In the genomic region with DNA sequence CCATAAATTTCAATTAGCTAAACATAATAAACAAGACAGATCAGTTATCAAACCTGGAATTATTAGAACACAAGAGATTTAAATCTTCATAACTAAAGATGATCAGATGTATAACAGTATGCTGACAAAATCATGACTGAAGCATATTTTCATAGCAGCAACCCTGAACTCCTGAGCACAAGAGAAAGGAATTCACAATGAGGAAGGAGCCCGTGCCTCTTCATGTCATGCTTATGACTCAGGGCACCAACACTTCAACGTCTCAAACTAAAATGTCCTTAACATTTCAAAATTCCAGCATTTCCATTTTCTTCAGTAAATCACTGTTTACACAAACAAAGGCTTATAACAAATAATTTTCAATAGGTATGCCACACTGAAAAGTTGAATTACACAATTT, we compare ENCODE assay signal across 8 cellular contexts. TPM values are rescaled to one million over a fixed set of nuclear protein-coding genes. Genes with fewer than 3 reads are reported as not detected.
DNase-seq lines count a peak whose midpoint lies in the region; ATAC-seq and TF ChIP-seq lines count a peak whose summit lies in the region.
"Had no signal": no experiment of that assay in that cellular context is flagged by ENCODE, and none has a peak within 500 bp of the region (broad histone marks: within the 10 kb centered on the region; RNA-seq: fewer than 3 reads in every experiment).

No MANE protein-coding gene starts in this region.

- H3K9ac ChIP-seq in smooth muscle cell (ENCODE audit: low read depth): no peak overlapping the region

- CTCF ChIA-PET in RWPE1 (lab: Yijun Ruan, JAX) (interaction anchor here (0.7 kb wide), 1 partner anchor 13 kb away, joined by 3 read pairs; no protein-coding TSS in a partner anchor), HEK293T (lab: Yijun Ruan, JAX) (no interaction called here)

- H3K36me3 ChIP-seq in smooth muscle cell (ENCODE audit: low read depth): no peaks in the 10 kb centered on the region

- H3K79me2 ChIP-seq in smooth muscle cell (ENCODE audit: low read depth): peaks cover 95% of the 10 kb centered on the region

- no peaks in the 10 kb centered on the region for H3K9me3 ChIP-seq in smooth muscle cell (replicated peaks; ENCODE audit: low read depth)

- DNase-seq in H4 (ENCODE audit: low spot score) (peak; percentile 20), RWPE1 (ENCODE audit: low spot score) (peak; percentile 75), fibroblast of the aortic adventitia (ENCODE audit: low read depth) (peak; percentile 74), smooth muscle cell (lab: John Stamatoyannopoulos, UW; ENCODE audit: unreplicated experiment) (no peak), HEK293T (ENCODE audit: extremely low spot score) (no peak), HT-29 (ENCODE audit: low spot score) (no peak)
- DNase-seq: NCI-H524 treated with DMSO at 0.1 percent for 48 hours had no signal

- H3K4me1 ChIP-seq in smooth muscle cell (ENCODE audit: low read depth): peaks cover 22% of the 10 kb centered on the region

- POLR2A ChIA-PET in RWPE1 (lab: Yijun Ruan, JAX; ENCODE audit: low non-redundant PET) (no interaction called here), HEK293T (lab: Yijun Ruan, JAX) (no interaction called here)

- WGBS in smooth muscle cell (ENCODE audit: low lambda C conversion rate): 5% methylated on average over 2 of the region's 2 CpGs

- H3K4me3 ChIP-seq in fibroblast of the aortic adventitia (ENCODE audit: low read depth, low read length) (no peak overlapping the region), smooth muscle cell (no peak overlapping the region)

- no peaks in the 10 kb centered on the region for H3K27me3 ChIP-seq in smooth muscle cell (ENCODE audit: low read depth)

- peaks cover 9% of the 10 kb centered on the region for H3F3A ChIP-seq in smooth muscle cell (ENCODE audit: low read depth)

- no peak for TF ChIP-seq CTCF in RWPE1 (conservative IDR thresholded peaks at IDR 0.05; ENCODE audit: low read depth)
- no peak for TF ChIP-seq CTCF in fibroblast of the aortic adventitia (IDR thresholded peaks at IDR 0.05; ENCODE audit: insufficient read depth, low read length)
- no peak for TF ChIP-seq CTCF in smooth muscle cell (IDR thresholded peaks at IDR 0.05; ENCODE audit: borderline replicate concordance, insufficient read depth, poor library complexity, severe bottlenecking)

- H3K4me2 ChIP-seq in smooth muscle cell: peak overlapping the region; percentile 77

- H3K27ac ChIP-seq in RWPE1: no peak overlapping the region
- peak overlapping the region; percentile 63 for H3K27ac ChIP-seq in smooth muscle cell (ENCODE audit: low read depth)

- no peak for ATAC-seq in HG02642 (IDR thresholded peaks at IDR 0.05; ENCODE audit: poor library complexity, unreplicated experiment)

- H2AFZ ChIP-seq in smooth muscle cell (ENCODE audit: low read depth): no peak overlapping the region

- H4K20me1 ChIP-seq in smooth muscle cell (ENCODE audit: low read depth): peaks cover 95% of the 10 kb centered on the region

TF ChIP-seq in HEK293T, 16 proteins besides CTCF, POLR2A, EP300 and RAD21:
- TF ChIP-seq HDGF (IDR thresholded peaks at IDR 0.05; ENCODE audit: borderline replicate concordance) (no peak), FOXA1 (IDR thresholded peaks at IDR 0.05) (no peak), TARDBP (IDR thresholded peaks at IDR 0.05) (no peak), ZNF384 (IDR thresholded peaks at IDR 0.05) (no peak), SUZ12 (IDR thresholded peaks at IDR 0.05) (no peak), CTBP1 (IDR thresholded peaks at IDR 0.05; ENCODE audit: borderline replicate concordance) (no peak), BHLHE40 (IDR thresholded peaks at IDR 0.05; ENCODE audit: borderline replicate concordance) (no peak), ARNT (IDR thresholded peaks at IDR 0.05) (no peak), LEF1 (IDR thresholded peaks at IDR 0.05; ENCODE audit: borderline replicate concordance) (no peak), NFRKB (IDR thresholded peaks at IDR 0.05) (no peak), PKNOX1 (IDR thresholded peaks at IDR 0.05) (no peak), ELF4 (IDR thresholded peaks at IDR 0.05) (no peak), FOXK2 (IDR thresholded peaks at IDR 0.05) (no peak), SP1 (IDR thresholded peaks at IDR 0.05) (no peak), FOXM1 (IDR thresholded peaks at IDR 0.05; ENCODE audit: borderline replicate concordance) (no peak), L3MBTL2 (conservative IDR thresholded peaks at IDR 0.05) (no peak)
TF ChIP-seq in HEK293T: peak in this region for 0.

RNA-seq across cellular contexts. Expression of gene AP3B1, which starts 6.7 kb away (rescaled TPM):
- total RNA-seq in H4 (2014; rRNA removed; shearing (Covaris generic)): 30.2 and 41.6 TPM in 2 replicates
- 78.5 and 84.6 TPM in 2 replicates for total RNA-seq in fibroblast of the aortic adventitia (ENCODE audit: low replicate concordance)
- 73.5 and 76.3 TPM in 2 replicates for total RNA-seq in smooth muscle cell
- 31.7 and 36.9 TPM in 2 replicates for polyA plus RNA-seq in smooth muscle cell
- 14.7 and 20.0 TPM in 2 replicates for total RNA-seq in HT-29 (2014; rRNA removed; shearing (Covaris generic))

Comparison
In these comparisons a context has a peak if more than half of its experiments do, and no peak if none do; other contexts are left out.
1. DNase-seq: peak in H4 (single experiment), RWPE1 (single experiment) and fibroblast of the aortic adventitia (single experiment); none in smooth muscle cell (single experiment), HEK293T (single experiment) and HT-29 (single experiment).